Comparison of ENCODE assay signal across 14 cellular contexts in the genomic region with DNA sequence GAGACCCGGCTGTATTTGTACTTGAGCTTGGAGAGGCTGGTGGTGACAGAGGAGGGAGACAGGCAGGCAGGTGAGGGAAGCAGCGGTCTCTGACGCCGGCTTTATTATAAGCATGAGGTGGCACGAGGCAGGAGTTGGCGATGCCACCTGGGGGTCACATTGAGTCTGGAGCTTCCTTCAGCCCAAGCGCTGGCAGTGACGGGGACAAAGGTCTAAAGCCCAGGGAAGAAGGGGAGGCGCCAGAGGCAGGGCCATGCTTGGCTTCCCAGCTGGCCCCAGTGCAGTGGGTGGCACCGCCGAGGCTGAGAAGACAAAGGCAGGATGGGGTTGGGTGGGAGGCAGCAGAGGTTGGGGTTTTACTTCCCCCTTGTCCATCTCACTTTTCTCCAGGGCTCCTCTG. TPM values are rescaled to one million over a fixed set of nuclear protein-coding genes. Genes with fewer than 3 reads are reported as not detected.
DNase-seq lines count a peak whose midpoint lies in the region; ATAC-seq, FAIRE-seq and TF ChIP-seq lines count a peak whose summit lies in the region.
"Had no signal": no experiment of that assay in that cellular context is flagged by ENCODE, and none has a peak within 500 bp of the region (broad histone marks: within the 10 kb centered on the region; RNA-seq: fewer than 3 reads in every experiment).

No MANE protein-coding gene starts in this region.

- H3K56ac ChIP-seq in H1 (replicated peaks; ENCODE audit: insufficient read length, low read depth, low read length): no peak overlapping the region

- H3K18ac ChIP-seq in H1 (ENCODE audit: extremely low read depth, low read length): no peak overlapping the region; the same call in 1 of the 2 replicates

- H3K9me3 ChIP-seq in H1 (ENCODE audit: insufficient read depth in 2 of 2, low read depth in 1 of 2, low read length in 1 of 2) (no peaks in the 10 kb centered on the region), MG63 (no peaks in the 10 kb centered on the region)

- H3K4me2 ChIP-seq in H1 (ENCODE audit: insufficient read depth in 1 of 2, low read depth in 2 of 2, low read length in 2 of 2): peak overlapping the region in 1 of 2 experiments; percentile 32; a peak in 1 of 4 replicates

- no peak for DNase-seq in activated naive CD8-positive, alpha-beta T cell treated with anti-CD3 and anti-CD28 coated beads for 36 hours
- DNase-seq in NCI-H2196 treated with DMSO at 0.1 percent for 48 hours (lab: John Stamatoyannopoulos, UW; ENCODE audit: unreplicated experiment) (peak; percentile 40), H1 (ENCODE audit: low read depth in 1 of 2, low spot score in 2 of 2) (no peak), type B pancreatic cell (ENCODE audit: extremely low spot score, unreplicated experiment) (no peak), T1000 (lab: John Stamatoyannopoulos, UW) (no peak), MG63 (no peak)
- DNase-seq: EL; NCI-H2227 treated with DMSO at 0.1 percent for 48 hours; stimulated activated CD8-positive, alpha-beta memory T cell treated with anti-CD3 and anti-CD28 coated beads, Interleukin-4, amount 100 ng/mL, for 48 hours had no signal

- 86% methylated on average over 9 of the region's 11 CpGs; no CpG with 5 or more reads in 1 of the 2 experiments for WGBS in H1 (ENCODE audit: extremely low coverage in 1 of 2, insufficient coverage in 1 of 2, insufficient read length in 1 of 2, insufficient replicate concordance in 2 of 2, low coverage in 1 of 2, low lambda C conversion rate in 2 of 2, missing lambda C conversion rate in 1 of 2), 2 experiments

- no peaks in the 10 kb centered on the region; a peak in 1 of 7 replicates for H3K27me3 ChIP-seq in H1 (replicated peaks in 1 of 4; ENCODE audit: control insufficient read depth in 3 of 4, extremely low read depth in 1 of 4, insufficient read depth in 3 of 4, low read length in 3 of 4)
- no peaks in the 10 kb centered on the region for H3K27me3 ChIP-seq in MG63

- peak overlapping the region; percentile 47 for H3K27ac Mint-ChIP-seq in activated naive CD8-positive, alpha-beta T cell
- no peak overlapping the region for H3K27ac Mint-ChIP-seq in activated naive CD8-positive, alpha-beta T cell treated with anti-CD3 and anti-CD28 coated beads for 36 hours
- peak overlapping the region; percentile 52 for H3K27ac Mint-ChIP-seq in type B pancreatic cell

- no peak overlapping the region for H3K27ac ChIP-seq in H1 (ENCODE audit: low read depth, low read length)
- H3K27ac ChIP-seq: RWPE1 had no signal

- no peak overlapping the region for H2BK120ac ChIP-seq in H1 (replicated peaks; ENCODE audit: low read depth, low read length)

- no peaks in the 10 kb centered on the region for H3K79me2 ChIP-seq in H1 (ENCODE audit: control insufficient read depth in 1 of 2, insufficient read depth in 2 of 2, low read length in 2 of 2)

- peak overlapping the region; percentile 7 for H4K91ac ChIP-seq in H1 (replicated peaks; ENCODE audit: insufficient read length, low read length)

- H2AK5ac ChIP-seq in H1 (ENCODE audit: low read depth, low read length): no peak overlapping the region

- no peak overlapping the region for H3K9ac ChIP-seq in H1 (replicated peaks in 1 of 4; ENCODE audit: extremely low read depth in 1 of 4, low read depth in 3 of 4, low read length in 3 of 4)

- peak overlapping the region; percentile 68; the same call in 1 of the 2 replicates for H2BK12ac ChIP-seq in H1 (ENCODE audit: low read depth, low read length)

- no peaks in the 10 kb centered on the region for H3K79me1 ChIP-seq in H1 (ENCODE audit: low read depth, low read length)

- H3K27me3 Mint-ChIP-seq in activated naive CD8-positive, alpha-beta T cell: no peaks in the 10 kb centered on the region
- H3K27me3 Mint-ChIP-seq in activated naive CD8-positive, alpha-beta T cell treated with anti-CD3 and anti-CD28 coated beads for 36 hours: no peaks in the 10 kb centered on the region
- peaks cover 3% of the 10 kb centered on the region for H3K27me3 Mint-ChIP-seq in type B pancreatic cell

- TF ChIP-seq CTCF in H1 (IDR thresholded peaks at IDR 0.05; ENCODE audit: control extremely low read depth in 1 of 3, insufficient read depth in 1 of 3, low read depth in 1 of 3, low read length in 3 of 3) (no peak), type B pancreatic cell (conservative IDR thresholded peaks at IDR 0.05) (no peak)

- no peaks in the 10 kb centered on the region for H3K36me3 Mint-ChIP-seq in activated naive CD8-positive, alpha-beta T cell
- H3K36me3 Mint-ChIP-seq in activated naive CD8-positive, alpha-beta T cell treated with anti-CD3 and anti-CD28 coated beads for 36 hours: peaks cover 3% of the 10 kb centered on the region
- H3K36me3 Mint-ChIP-seq in type B pancreatic cell: no peaks in the 10 kb centered on the region

- peak overlapping the region; percentile 16 for H4K5ac ChIP-seq in H1 (ENCODE audit: insufficient read length, low read depth, low read length)

- POLR2A ChIA-PET in H1 (lab: Charles Lee; ENCODE audit: partially characterized antibody): no interaction called here

- H3K4me3 Mint-ChIP-seq in activated naive CD8-positive, alpha-beta T cell: no peak overlapping the region
- H3K4me3 Mint-ChIP-seq in activated naive CD8-positive, alpha-beta T cell treated with anti-CD3 and anti-CD28 coated beads for 36 hours: no peak overlapping the region
- H3K4me3 Mint-ChIP-seq in type B pancreatic cell: no peak overlapping the region

- H2BK15ac ChIP-seq in H1 (ENCODE audit: low read length): no peak overlapping the region

- no peak overlapping the region for H3K4me3 ChIP-seq in H1 (ENCODE audit: extremely low read depth in 1 of 4, insufficient read depth in 2 of 4, low read depth in 3 of 4, low read length in 4 of 4)
- no peak overlapping the region for H3K4me3 ChIP-seq in MG63

- H2AFZ ChIP-seq in H1 (ENCODE audit: low read length): no peak overlapping the region

- H3K36me3 ChIP-seq in H1 (ENCODE audit: control insufficient read depth in 2 of 4, insufficient read depth in 4 of 4, low read length in 3 of 4) (no peaks in the 10 kb centered on the region), MG63 (no peaks in the 10 kb centered on the region)

- H4K8ac ChIP-seq in H1 (ENCODE audit: extremely low read depth, insufficient read depth, low read length): 0 out of 2 replicates have a peak overlapping the region, but pooled peaks have one; percentile 37

- no peaks in the 10 kb centered on the region for H3K9me3 Mint-ChIP-seq in activated naive CD8-positive, alpha-beta T cell (ENCODE audit: low read depth)
- peaks cover 2% of the 10 kb centered on the region for H3K9me3 Mint-ChIP-seq in activated naive CD8-positive, alpha-beta T cell treated with anti-CD3 and anti-CD28 coated beads for 36 hours
- no peaks in the 10 kb centered on the region for H3K9me3 Mint-ChIP-seq in type B pancreatic cell

- H3K14ac ChIP-seq in H1 (ENCODE audit: insufficient read length): no peak overlapping the region

- H3K4me1 ChIP-seq in H1 (replicated peaks in 1 of 4; ENCODE audit: control insufficient read depth in 3 of 4, insufficient read depth in 4 of 4, low read length in 3 of 4): peaks cover 0 to 46% (median 29%) of the 10 kb centered on the region in 4 experiments; a peak in 6 of 7 replicates

- no peak for TF ChIP-seq EP300 in H1 (IDR thresholded peaks at IDR 0.05; ENCODE audit: borderline replicate concordance in 1 of 2, low read depth in 2 of 2, low read length in 2 of 2)

- TF ChIP-seq POLR2A in H1 (IDR thresholded peaks at IDR 0.05; ENCODE audit: control extremely low read depth in 1 of 2, low read depth in 2 of 2, low read length in 2 of 2): no peak

- H3K23ac ChIP-seq in H1 (ENCODE audit: insufficient read length): no peak overlapping the region

- peak overlapping the region; percentile 90 for H2BK20ac ChIP-seq in H1 (ENCODE audit: low read length)

- H2BK5ac ChIP-seq in H1 (ENCODE audit: low read depth, low read length): no peak overlapping the region; the same call in 1 of the 2 replicates

- H3K4ac ChIP-seq in H1 (replicated peaks; ENCODE audit: insufficient read length, low read depth, low read length): no peak overlapping the region

- no peak for FAIRE-seq in H1 (lab: Jason Lieb, UNC)

- ATAC-seq in HG02840 (IDR thresholded peaks at IDR 0.05; ENCODE audit: low FRiP score, unreplicated experiment): no peak

- no peak for TF ChIP-seq RAD21 in H1 (IDR thresholded peaks at IDR 0.05 in 1 of 2, conservative IDR thresholded peaks at IDR 0.05 in 1 of 2; ENCODE audit: low read depth in 2 of 2, low read length in 2 of 2)

- CTCF ChIA-PET in H1 (lab: Charles Lee; ENCODE audit: partially characterized antibody): interaction anchor here (0.6 to 9.7 kb wide), 24 partner anchors 8 to 393 kb away, joined by 3 to 163 read pairs (median 4); partner anchors contain the start of gene FXYD6

- no peaks in the 10 kb centered on the region for H4K20me1 ChIP-seq in H1 (replicated peaks in 1 of 2; ENCODE audit: control insufficient read depth in 1 of 2, insufficient read depth in 2 of 2, low read length in 2 of 2)

- no peaks in the 10 kb centered on the region; the same call in 1 of the 2 replicates for H3K23me2 ChIP-seq in H1 (ENCODE audit: low read depth, low read length)

- H3K4me1 Mint-ChIP-seq in activated naive CD8-positive, alpha-beta T cell (ENCODE audit: low read depth): peaks cover 69% of the 10 kb centered on the region
- peaks cover 72% of the 10 kb centered on the region for H3K4me1 Mint-ChIP-seq in activated naive CD8-positive, alpha-beta T cell treated with anti-CD3 and anti-CD28 coated beads for 36 hours
- H3K4me1 Mint-ChIP-seq in type B pancreatic cell (ENCODE audit: unreplicated experiment): peaks cover 36% of the 10 kb centered on the region

RNA-seq across cellular contexts. Expression of gene FXYD2, which starts 4.5 kb away (rescaled TPM):
- total RNA-seq in activated naive CD8-positive, alpha-beta T cell treated with anti-CD3 and anti-CD28 coated beads for 36 hours: 1 to 10 TPM; 8.3 to 8.8 TPM
- total RNA-seq in H1 (2021; fragmentation: NEBNext Ultra II Directional; extraction: Animal tissue kit (Norgen Biotek cat#: 25700)): 0.99 and 1.1 TPM in 2 replicates
- 0.89 and 1.6 TPM in 2 replicates for polyA plus RNA-seq in H1 (2011; rRNA removed)
- 1.2 TPM for polyA plus RNA-seq in H1 (2011; cell fraction: cytosol; rRNA removed)
- polyA plus RNA-seq in H1 (2011; cell fraction: nucleus; rRNA removed): 3.1 TPM
- 0.84 to 1.1 TPM (median 0.98 TPM) in 4 replicates for polyA plus RNA-seq in H1 (2012, experiment 1 of 2)
- 0.21 TPM for polyA plus RNA-seq in H1 (2012, experiment 2 of 2)
- polyA plus RNA-seq in H1 (2013, experiment 1 of 2): 2.0 TPM
- 1.2 TPM for polyA plus RNA-seq in H1 (2013, experiment 2 of 2)
- polyA minus RNA-seq in H1 (2011; rRNA and poly(A)+ RNA removed): 0.95 and 1.7 TPM in 2 replicates
- 0.59 TPM for polyA minus RNA-seq in H1 (2011; cell fraction: cytosol; rRNA and poly(A)+ RNA removed)
- 4.4 TPM for polyA minus RNA-seq in H1 (2011; cell fraction: nucleus; rRNA and poly(A)+ RNA removed)
- total RNA-seq in type B pancreatic cell (ENCODE audit: low replicate concordance): 40.8 and 57.5 TPM in 2 replicates
- not detected in 2 replicates for total RNA-seq in MG63 (2014; rRNA removed; shearing (Covaris generic); ENCODE audit: low replicate concordance)

RNA-seq across cellular contexts. Expression of gene DSCAML1, which starts 23.1 kb away (rescaled TPM):
- under 1 TPM; 0.87 to 0.94 TPM for total RNA-seq in activated naive CD8-positive, alpha-beta T cell treated with anti-CD3 and anti-CD28 coated beads for 36 hours
- total RNA-seq in H1 (2021; fragmentation: NEBNext Ultra II Directional; extraction: Animal tissue kit (Norgen Biotek cat#: 25700)): 0.19 and 0.27 TPM in 2 replicates
- 0.24 and 0.25 TPM in 2 replicates for polyA plus RNA-seq in H1 (2011; rRNA removed)
- polyA plus RNA-seq in H1 (2011; cell fraction: cytosol; rRNA removed): 0.16 TPM
- polyA plus RNA-seq in H1 (2011; cell fraction: nucleus; rRNA removed): 0.39 TPM
- polyA plus RNA-seq in H1 (2012, experiment 1 of 2): 0.08 to 0.35 TPM (median 0.18 TPM) in 4 replicates
- 0.04 TPM for polyA plus RNA-seq in H1 (2012, experiment 2 of 2)
- polyA plus RNA-seq in H1 (2013, experiment 1 of 2): 0.10 TPM
- polyA plus RNA-seq in H1 (2013, experiment 2 of 2): 0.22 TPM
- polyA minus RNA-seq in H1 (2011; rRNA and poly(A)+ RNA removed): 0.10 and 0.54 TPM in 2 replicates
- not detected for polyA minus RNA-seq in H1 (2011; cell fraction: cytosol; rRNA and poly(A)+ RNA removed)
- polyA minus RNA-seq in H1 (2011; cell fraction: nucleus; rRNA and poly(A)+ RNA removed): 3.2 TPM
- 5.8 and 9.8 TPM in 2 replicates for total RNA-seq in type B pancreatic cell (ENCODE audit: low replicate concordance)
- total RNA-seq in MG63 (2014; rRNA removed; shearing (Covaris generic); ENCODE audit: low replicate concordance): not detected in 2 replicates
- total RNA-seq: dermis microvascular lymphatic vessel endothelial cell, pulmonary artery endothelial cell had no signal

RNA-seq across cellular contexts. Expression of gene FXYD6, which starts 56.4 kb away (rescaled TPM):
- total RNA-seq in activated naive CD8-positive, alpha-beta T cell treated with anti-CD3 and anti-CD28 coated beads for 36 hours: under 1 TPM in 1 of 2 experiments, not detected in 1; 0.18 TPM
- total RNA-seq in H1 (2021; fragmentation: NEBNext Ultra II Directional; extraction: Animal tissue kit (Norgen Biotek cat#: 25700)): 44.6 and 50.0 TPM in 2 replicates
- 117 and 151 TPM in 2 replicates for polyA plus RNA-seq in H1 (2011; rRNA removed)
- 117 TPM for polyA plus RNA-seq in H1 (2011; cell fraction: cytosol; rRNA removed)
- polyA plus RNA-seq in H1 (2011; cell fraction: nucleus; rRNA removed): 137 TPM
- 45.7 to 68.5 TPM (median 67.3 TPM) in 4 replicates for polyA plus RNA-seq in H1 (2012, experiment 1 of 2)
- 67.1 TPM for polyA plus RNA-seq in H1 (2012, experiment 2 of 2)
- polyA plus RNA-seq in H1 (2013, experiment 1 of 2): 51.8 TPM
- polyA plus RNA-seq in H1 (2013, experiment 2 of 2): 57.8 TPM
- polyA minus RNA-seq in H1 (2011; rRNA and poly(A)+ RNA removed): 64.2 and 70.4 TPM in 2 replicates
- polyA minus RNA-seq in H1 (2011; cell fraction: cytosol; rRNA and poly(A)+ RNA removed): 17.0 TPM
- polyA minus RNA-seq in H1 (2011; cell fraction: nucleus; rRNA and poly(A)+ RNA removed): 34.0 TPM
- 22.9 and 66.6 TPM in 2 replicates for total RNA-seq in type B pancreatic cell (ENCODE audit: low replicate concordance)
- total RNA-seq in MG63 (2014; rRNA removed; shearing (Covaris generic); ENCODE audit: low replicate concordance): not detected in 2 replicates

Comparison
In these comparisons a context has a peak if more than half of its experiments do, and no peak if none do; other contexts are left out.
1. RNA of gene FXYD6, which starts 56.4 kb away (total RNA-seq): 22.9 to 66.6 TPM in type B pancreatic cell and 44.6 to 50.0 TPM in H1; 0.18 TPM in activated naive CD8-positive, alpha-beta T cell treated with anti-CD3 and anti-CD28 coated beads for 36 hours and not detected in MG63; every median in the first group is over 10 times any median in the second.